ENCODE assay signal across 11 cellular contexts in the genomic region with DNA sequence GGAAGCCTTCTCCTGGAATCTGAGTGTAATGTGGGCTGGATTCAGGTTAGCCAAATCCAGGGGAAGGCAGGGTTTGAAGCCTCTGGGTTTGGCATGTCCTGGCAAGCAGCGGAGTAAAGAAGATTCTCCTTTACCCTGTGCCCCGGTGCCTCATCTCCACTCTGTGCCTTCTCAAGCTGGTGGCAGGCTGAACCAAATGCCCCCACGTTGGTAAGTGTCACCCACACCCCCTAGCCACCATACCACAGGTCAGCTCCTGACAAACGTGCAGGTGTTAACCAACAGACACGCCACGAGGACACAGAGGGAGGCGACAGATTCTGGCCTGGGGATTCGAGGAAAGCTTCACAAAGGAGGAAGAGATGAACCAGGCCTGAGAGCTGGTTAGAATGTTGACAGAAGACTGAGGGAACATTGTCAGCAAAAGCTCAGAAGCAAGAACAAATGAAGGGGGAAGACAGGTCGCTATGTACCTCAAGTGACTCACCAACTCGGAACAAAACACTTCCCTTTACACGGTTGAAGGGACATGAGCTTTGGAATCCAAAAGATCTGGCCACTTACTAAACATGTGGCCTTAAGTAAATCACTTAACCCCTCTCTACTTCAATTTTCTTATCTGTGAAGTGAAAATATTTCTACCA.
A peak's percentile ranks its signal among the peaks of the same experiment; 100 is the strongest.
DNase-seq lines count a peak whose midpoint lies in the region; ATAC-seq, FAIRE-seq and TF ChIP-seq lines count a peak whose summit lies in the region.
"Had no signal": no experiment of that assay in that cellular context is flagged by ENCODE, and none has a peak within 500 bp of the region (broad histone marks: within the 10 kb centered on the region; RNA-seq: fewer than 3 reads in every experiment).

No MANE protein-coding gene starts in this region.

- peaks cover 3 to 59% (median 39%) of the 10 kb centered on the region in 3 donors for H3K4me1 ChIP-seq in gastroesophageal sphincter
- H3K4me1 ChIP-seq in spleen: peaks cover 2 to 48% (median 25%) of the 10 kb centered on the region in 6 donors

- H3K27ac ChIP-seq in gastroesophageal sphincter (peak overlapping the region; percentile 71 to 90 (median 87)), spleen (peak overlapping the region in 6 of 8 donors; percentile 27 to 58 (median 48))
- H3K27ac ChIP-seq: dorsolateral prefrontal cortex had no signal

- H3K36me3 Mint-ChIP-seq in T-cell: no peaks in the 10 kb centered on the region

- peaks cover 53 to 65% (median 55%) of the 10 kb centered on the region in 3 donors for H3K4me1 Mint-ChIP-seq in T-cell

- TF ChIP-seq CTCF in gastroesophageal sphincter (IDR thresholded peaks at IDR 0.05): no peak
- TF ChIP-seq CTCF in spleen (IDR thresholded peaks at IDR 0.05 in 8 of 11, conservative IDR thresholded peaks at IDR 0.05 in 3 of 11): no peak
- no peak for TF ChIP-seq CTCF in D721Med (IDR thresholded peaks at IDR 0.05; ENCODE audit: insufficient read depth, missing control alignments)

- POLR2A ChIA-PET in T-cell (lab: Charles Lee): interaction anchor here (0.5 to 1.2 kb wide), 4 partner anchors 21 to 198 kb away, joined by 3 to 11 read pairs (median 3); no protein-coding TSS in a partner anchor

- H3K4me3 ChIP-seq in gastroesophageal sphincter (no peak overlapping the region), spleen (no peak overlapping the region)
- H3K4me3 ChIP-seq: dorsolateral prefrontal cortex had no signal

- intact Hi-C loops in spleen (cut with DNase I; ENCODE audit: low total_unique reads): no loop called here

- H3K4me3 Mint-ChIP-seq in T-cell: peak overlapping the region in 1 of 3 donors; percentile 49

- WGBS in gastroesophageal sphincter (ENCODE audit: low coverage in 1 of 2), 2 donors: 71 to 85% methylated on average over 4 to 5 of the region's 11 CpGs
- 68 to 71% (median 71%) methylated on average over 11 of the region's 11 CpGs for WGBS in spleen, 5 donors

- peak overlapping the region; percentile 44 to 89 for H3K27ac Mint-ChIP-seq in T-cell

- CTCF ChIA-PET in T-cell (lab: Charles Lee): no interaction called here

- no peak for TF ChIP-seq EP300 in gastroesophageal sphincter (IDR thresholded peaks at IDR 0.05)

- H3K9me3 Mint-ChIP-seq in T-cell: no peaks in the 10 kb centered on the region

- no peaks in the 10 kb centered on the region for H3K27me3 Mint-ChIP-seq in T-cell

- FAIRE-seq in GM19239 (lab: Jason Lieb, UNC): no peak
- FAIRE-seq in D721Med (lab: Jason Lieb, UNC): no peak

- H3K9me3 ChIP-seq in gastroesophageal sphincter (no peaks in the 10 kb centered on the region), spleen (no peaks in the 10 kb centered on the region)

- ATAC-seq in T-cell (replicated peaks in 1 of 4): peak; percentile 22 to 49 (median 34)
- no peak for ATAC-seq in gastroesophageal sphincter

- TF ChIP-seq POLR2A in gastroesophageal sphincter (IDR thresholded peaks at IDR 0.05) (no peak), spleen (IDR thresholded peaks at IDR 0.05) (no peak)

- no peaks in the 10 kb centered on the region for H3K27me3 ChIP-seq in gastroesophageal sphincter
- H3K27me3 ChIP-seq in spleen (replicated peaks in 1 of 7): no peaks in the 10 kb centered on the region

- no peaks in the 10 kb centered on the region for H3K36me3 ChIP-seq in gastroesophageal sphincter
- no peaks in the 10 kb centered on the region for H3K36me3 ChIP-seq in spleen

- DNase-seq in Daoy (ENCODE audit: low read depth) (peak; percentile 81), T-cell (peak in 1 of 34 experiments; percentile 8), spleen (no peak), GM19239 (ENCODE audit: insufficient read length, low spot score) (no peak), putamen (ENCODE audit: low spot score) (no peak), D721Med (ENCODE audit: insufficient read length, low spot score) (no peak)
- DNase-seq: dorsolateral prefrontal cortex, GF-D8, NCI-H526, nucleus accumbens had no signal
